Comparison of ENCODE assay signal across 11 cellular contexts in the genomic region with DNA sequence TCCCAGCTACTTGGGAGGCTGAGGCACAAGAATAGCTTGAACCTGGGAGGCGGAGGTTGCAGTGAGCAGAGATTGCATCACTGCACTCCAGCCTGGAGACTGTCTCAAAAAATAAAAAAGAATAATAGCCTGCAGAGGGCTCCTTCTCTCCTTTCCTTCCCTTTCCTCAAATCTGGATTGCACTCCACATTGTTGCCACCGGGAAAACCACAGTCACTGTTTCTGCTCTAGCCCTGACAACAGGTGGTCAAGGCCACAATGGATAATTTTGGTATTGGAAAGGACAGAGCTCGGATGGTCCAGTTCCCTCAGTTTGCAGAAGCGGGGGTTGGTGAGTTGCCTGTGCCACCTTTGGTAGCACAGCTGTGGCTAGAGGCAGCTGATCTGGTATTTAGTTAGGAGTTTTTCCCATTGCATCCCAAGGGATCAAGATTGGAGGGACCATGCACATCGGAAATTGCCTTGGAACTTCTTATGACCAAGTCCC. TPM values are rescaled to one million over a fixed set of nuclear protein-coding genes. Genes with fewer than 3 reads are reported as not detected.
DNase-seq lines count a peak whose midpoint lies in the region; ATAC-seq, FAIRE-seq and TF ChIP-seq lines count a peak whose summit lies in the region.
"Had no signal": no experiment of that assay in that cellular context is flagged by ENCODE, and none has a peak within 500 bp of the region (broad histone marks: within the 10 kb centered on the region; RNA-seq: fewer than 3 reads in every experiment).

No MANE protein-coding gene starts in this region.

- H3K27ac ChIP-seq in BLaER1: no peak overlapping the region
- H3K27ac ChIP-seq in keratinocyte (ENCODE audit: control insufficient read depth, insufficient read depth, low read length): no peak overlapping the region

- peak; percentile 20 for FAIRE-seq in keratinocyte (lab: Jason Lieb, UNC)
- FAIRE-seq: GM12878 had no signal

- H3K9ac ChIP-seq in BLaER1 (no peak overlapping the region), keratinocyte (ENCODE audit: control insufficient read depth, extremely low read depth, insufficient read depth, low read length) (no peak overlapping the region)

- H4K20me1 ChIP-seq in BLaER1 (no peaks in the 10 kb centered on the region), keratinocyte (ENCODE audit: control insufficient read depth, extremely low read depth, insufficient read depth, low read length) (no peaks in the 10 kb centered on the region)

- no peaks in the 10 kb centered on the region for H3K36me3 ChIP-seq in BLaER1
- H3K36me3 ChIP-seq in keratinocyte (ENCODE audit: control insufficient read depth in 2 of 2, extremely low read depth in 1 of 2, insufficient read depth in 2 of 2, low read length in 2 of 2): no peaks in the 10 kb centered on the region

- H3K9me1 ChIP-seq in keratinocyte (ENCODE audit: control insufficient read depth, extremely low read depth, insufficient read depth, low read length): no peaks in the 10 kb centered on the region

- TF ChIP-seq POLR2A in GM18505 (IDR thresholded peaks at IDR 0.05; ENCODE audit: borderline replicate concordance, extremely low read depth, insufficient read depth, insufficient read length): no peak

- H3K4me2 ChIP-seq in BLaER1 (peak overlapping the region; percentile 63), keratinocyte (ENCODE audit: control insufficient read depth, extremely low read depth, insufficient read depth, low read depth, low read length) (no peak overlapping the region)

- dilution Hi-C loops in keratinocyte (cut with MboI; ENCODE audit: extremely low pct_ligation_motif_present, low sequenced_read_pairs): loop anchor here (10.0 kb wide), 1 partner anchor 115 kb away; no protein-coding TSS in a partner anchor

- TF ChIP-seq CTCF in astrocyte of the spinal cord (IDR thresholded peaks at IDR 0.05; ENCODE audit: low read depth, low read length) (peak; percentile 19), keratinocyte (optimal IDR thresholded peaks at IDR 0.05 in 1 of 3, IDR thresholded peaks at IDR 0.05 in 1 of 3, conservative IDR thresholded peaks at IDR 0.05 in 1 of 3; ENCODE audit: extremely low read depth in 1 of 3, insufficient read depth in 2 of 3, low read length in 3 of 3) (peak; percentile 33 to 46 (median 39))

- H3K4me3 ChIP-seq in BLaER1: no peak overlapping the region
- H3K4me3 ChIP-seq in astrocyte of the spinal cord (ENCODE audit: low read depth, low read length): no peak overlapping the region
- no peak overlapping the region for H3K4me3 ChIP-seq in keratinocyte (ENCODE audit: control insufficient read depth in 2 of 3, extremely low read depth in 1 of 3, insufficient read depth in 2 of 3, low read depth in 1 of 3, low read length in 3 of 3)
- H3K4me3 ChIP-seq: GM12878 had no signal

- H2AFZ ChIP-seq in keratinocyte (ENCODE audit: control insufficient read depth, low read length): no peak overlapping the region

- H3K79me2 ChIP-seq in keratinocyte (ENCODE audit: control insufficient read depth, insufficient read depth, low read length): no peaks in the 10 kb centered on the region

- in situ Hi-C loops in astrocyte of the spinal cord (cut with HindIII; ENCODE audit: low sequenced_read_pairs): no loop called here

- H3K27me3 ChIP-seq in BLaER1: no peaks in the 10 kb centered on the region
- no peaks in the 10 kb centered on the region for H3K27me3 ChIP-seq in keratinocyte (ENCODE audit: control insufficient read depth, extremely low read depth, insufficient read depth, low read length)

- H3K4me1 ChIP-seq in BLaER1 (peaks cover 47% of the 10 kb centered on the region), keratinocyte (ENCODE audit: control insufficient read depth, extremely low read depth, insufficient read depth, low read length) (peaks cover 6% of the 10 kb centered on the region)

- intact Hi-C loops in posterior cingulate gyrus (cut with DNase I): loop anchor here (10.0 kb wide), 1 partner anchor 415 kb away; no protein-coding TSS in a partner anchor

- no peaks in the 10 kb centered on the region for H3K9me3 ChIP-seq in BLaER1
- H3K9me3 ChIP-seq in keratinocyte (ENCODE audit: control insufficient read depth, low read depth, low read length): no peaks in the 10 kb centered on the region

- DNase-seq in HK-2 (ENCODE audit: unreplicated experiment): peak; percentile 18
- peak; percentile 8 for DNase-seq in astrocyte of the spinal cord (ENCODE audit: low read depth, low spot score)
- no peak for DNase-seq in keratinocyte (ENCODE audit: low read depth, low spot score)
- no peak for DNase-seq in activated CD4-positive, alpha-beta T cell treated with anti-CD3 and anti-CD28 coated beads for 4 hours
- no peak for DNase-seq in stimulated activated CD4-positive, alpha-beta T cell treated with anti-CD3 and anti-CD28 coated beads, Interleukin-4, amount 100 ng/mL, for 1 hour
- DNase-seq in posterior cingulate gyrus: no peak
- DNase-seq: activated CD4-positive, alpha-beta T cell treated with anti-CD3 and anti-CD28 coated beads, Interleukin-2, amount 10 ng/mL, durations not matched to agents 7 days and 5 days; NCI-H345 had no signal

- ATAC-seq in GM18505 (IDR thresholded peaks at IDR 0.05; ENCODE audit: unreplicated experiment): no peak
- ATAC-seq: GM12878 had no signal

RNA-seq across cellular contexts. Expression of a gene that starts 44.7 kb away (rescaled TPM):
- not detected in 3 replicates for polyA plus RNA-seq in keratinocyte
- polyA plus RNA-seq in keratinocyte (2011; ENCODE audit: low read depth): not detected
- polyA plus RNA-seq in keratinocyte (2011; cell fraction: cytosol; rRNA removed): not detected in 2 replicates
- polyA plus RNA-seq in keratinocyte (2011; cell fraction: nucleus; rRNA removed): not detected in 2 replicates
- not detected in 2 replicates for polyA plus RNA-seq in keratinocyte (2012; ENCODE audit: low replicate concordance)
- 0.49 TPM in 1 of 3 replicates, not detected in the others for polyA minus RNA-seq in keratinocyte
- polyA minus RNA-seq in keratinocyte (2011; cell fraction: cytosol; rRNA and poly(A)+ RNA removed): not detected
- polyA minus RNA-seq in keratinocyte (2011; cell fraction: nucleus; rRNA and poly(A)+ RNA removed): not detected in 2 replicates
- polyA plus RNA-seq: GM12878 had no signal

RNA-seq across cellular contexts. Expression of a gene that starts 52.8 kb away (rescaled TPM):
- 8.5 to 11.3 TPM (median 10.1 TPM) in 3 replicates for polyA plus RNA-seq in keratinocyte
- 2.2 TPM for polyA plus RNA-seq in keratinocyte (2011; ENCODE audit: low read depth)
- polyA plus RNA-seq in keratinocyte (2011; cell fraction: cytosol; rRNA removed): 6.5 and 10.0 TPM in 2 replicates
- polyA plus RNA-seq in keratinocyte (2011; cell fraction: nucleus; rRNA removed): 9.5 and 11.4 TPM in 2 replicates
- 2.2 and 7.3 TPM in 2 replicates for polyA plus RNA-seq in keratinocyte (2012; ENCODE audit: low replicate concordance)
- 6.3 to 7.3 TPM (median 6.5 TPM) in 3 replicates for polyA minus RNA-seq in keratinocyte
- polyA minus RNA-seq in keratinocyte (2011; cell fraction: cytosol; rRNA and poly(A)+ RNA removed): 4.8 TPM
- polyA minus RNA-seq in keratinocyte (2011; cell fraction: nucleus; rRNA and poly(A)+ RNA removed): 3.7 and 5.4 TPM in 2 replicates

Comparison
In these comparisons a context has a peak if more than half of its experiments do, and no peak if none do; other contexts are left out.
1. DNase-seq: peak in HK-2 (single experiment) and astrocyte of the spinal cord (single experiment); none in keratinocyte (single experiment), activated CD4-positive, alpha-beta T cell treated with anti-CD3 and anti-CD28 coated beads for 4 hours (0 of 2), stimulated activated CD4-positive, alpha-beta T cell treated with anti-CD3 and anti-CD28 coated beads, Interleukin-4, amount 100 ng/mL, for 1 hour (single experiment) and posterior cingulate gyrus (0 of 10).